In the genomic region with DNA sequence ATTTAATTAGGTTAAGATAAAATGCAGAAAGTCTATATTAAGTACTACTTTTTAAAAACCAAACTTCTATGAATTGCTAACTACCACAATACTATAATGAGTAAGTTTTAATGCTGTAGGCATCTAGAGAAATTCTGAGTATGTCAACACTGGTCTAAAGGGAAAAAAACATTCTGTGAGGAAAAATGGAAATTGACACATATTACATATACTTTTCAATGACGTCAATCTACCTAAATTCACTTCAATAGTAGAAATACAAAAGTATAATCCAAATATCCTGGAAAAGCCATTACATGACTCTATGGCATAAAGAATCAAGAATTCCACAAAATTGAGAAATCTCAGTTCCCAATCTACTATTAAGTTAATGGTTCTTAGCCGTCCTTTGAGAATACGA, we compare ENCODE assay signal across 13 cellular contexts. TPM values are rescaled to one million over a fixed set of nuclear protein-coding genes. Genes with fewer than 3 reads are reported as not detected.
A peak's percentile ranks its signal among the peaks of the same experiment; 100 is the strongest.
DNase-seq lines count a peak whose midpoint lies in the region; ATAC-seq, FAIRE-seq and TF ChIP-seq lines count a peak whose summit lies in the region.
"Had no signal": no experiment of that assay in that cellular context is flagged by ENCODE, and none has a peak within 500 bp of the region (broad histone marks: within the 10 kb centered on the region; RNA-seq: fewer than 3 reads in every experiment).

No MANE protein-coding gene starts in this region.

- TF ChIP-seq CTCF in keratinocyte (optimal IDR thresholded peaks at IDR 0.05 in 1 of 3, IDR thresholded peaks at IDR 0.05 in 1 of 3, conservative IDR thresholded peaks at IDR 0.05 in 1 of 3; ENCODE audit: extremely low read depth in 1 of 3, insufficient read depth in 2 of 3, low read length in 3 of 3) (no peak), thoracic aorta (IDR thresholded peaks at IDR 0.05) (no peak)

- H4K20me1 ChIP-seq in keratinocyte (ENCODE audit: control insufficient read depth, extremely low read depth, insufficient read depth, low read length): no peaks in the 10 kb centered on the region

- H3K9ac ChIP-seq in keratinocyte (ENCODE audit: control insufficient read depth, extremely low read depth, insufficient read depth, low read length): no peak overlapping the region

- H3K4me3 ChIP-seq in keratinocyte (ENCODE audit: control insufficient read depth in 2 of 3, extremely low read depth in 1 of 3, insufficient read depth in 2 of 3, low read depth in 1 of 3, low read length in 3 of 3) (no peak overlapping the region), thoracic aorta (peak overlapping the region; percentile 100)

- H2AFZ ChIP-seq in keratinocyte (ENCODE audit: control insufficient read depth, low read length): no peak overlapping the region

- H3K36me3 ChIP-seq in keratinocyte (ENCODE audit: control insufficient read depth in 2 of 2, extremely low read depth in 1 of 2, insufficient read depth in 2 of 2, low read length in 2 of 2) (no peaks in the 10 kb centered on the region), thoracic aorta (no peaks in the 10 kb centered on the region)

- H3K27ac Mint-ChIP-seq in activated T-cell treated with anti-CD3 and anti-CD28 coated beads, Interleukin-2, amount 50 U/mL, for 24 hours: no peak overlapping the region
- H3K27ac Mint-ChIP-seq in activated T-helper 17 cell treated with anti-CD3 and anti-CD28 coated beads, Interleukin-2, amount 50 U/mL, for 72 hours: no peak overlapping the region
- H3K27ac Mint-ChIP-seq: H9 had no signal

- no peak overlapping the region for H3K27ac ChIP-seq in keratinocyte (ENCODE audit: control insufficient read depth, insufficient read depth, low read length)
- no peak overlapping the region for H3K27ac ChIP-seq in thoracic aorta

- no peaks in the 10 kb centered on the region for H3K27me3 Mint-ChIP-seq in activated T-cell treated with anti-CD3 and anti-CD28 coated beads, Interleukin-2, amount 50 U/mL, for 24 hours
- H3K27me3 Mint-ChIP-seq in activated T-helper 17 cell treated with anti-CD3 and anti-CD28 coated beads, Interleukin-2, amount 50 U/mL, for 72 hours: no peaks in the 10 kb centered on the region

- no peak for ATAC-seq in activated T-helper 17 cell treated with anti-CD3 and anti-CD28 coated beads, Interleukin-2, amount 50 U/mL, for 72 hours (replicated peaks)
- ATAC-seq in thoracic aorta (ENCODE audit: insufficient number of reproducible peaks, low FRiP score, low read depth): no peak

- H3K79me2 ChIP-seq in keratinocyte (ENCODE audit: control insufficient read depth, insufficient read depth, low read length): peaks cover 57% of the 10 kb centered on the region

- no peaks in the 10 kb centered on the region for H3K9me3 ChIP-seq in keratinocyte (ENCODE audit: control insufficient read depth, low read depth, low read length)
- H3K9me3 ChIP-seq in thoracic aorta: no peaks in the 10 kb centered on the region

- peaks cover 9% of the 10 kb centered on the region for H3K4me1 ChIP-seq in keratinocyte (ENCODE audit: control insufficient read depth, extremely low read depth, insufficient read depth, low read length)
- H3K4me1 ChIP-seq in thoracic aorta (ENCODE audit: control insufficient read depth in 1 of 2, low read depth in 2 of 2): peaks cover 21 to 29% of the 10 kb centered on the region in 2 donors

- H3K36me3 Mint-ChIP-seq in activated T-cell treated with anti-CD3 and anti-CD28 coated beads, Interleukin-2, amount 50 U/mL, for 24 hours (ENCODE audit: low read depth): peaks cover 12% of the 10 kb centered on the region
- peaks cover 5% of the 10 kb centered on the region for H3K36me3 Mint-ChIP-seq in activated T-helper 17 cell treated with anti-CD3 and anti-CD28 coated beads, Interleukin-2, amount 50 U/mL, for 72 hours (ENCODE audit: low read depth)

- peaks cover 44% of the 10 kb centered on the region for H3K4me1 Mint-ChIP-seq in activated T-cell treated with anti-CD3 and anti-CD28 coated beads, Interleukin-2, amount 50 U/mL, for 24 hours (ENCODE audit: low read depth)
- peaks cover 13% of the 10 kb centered on the region for H3K4me1 Mint-ChIP-seq in activated T-helper 17 cell treated with anti-CD3 and anti-CD28 coated beads, Interleukin-2, amount 50 U/mL, for 72 hours

- H3K4me2 ChIP-seq in keratinocyte (ENCODE audit: control insufficient read depth, extremely low read depth, insufficient read depth, low read depth, low read length): peak overlapping the region; percentile 79

- dilution Hi-C loops in keratinocyte (cut with MboI; ENCODE audit: extremely low pct_ligation_motif_present, low sequenced_read_pairs): loop anchor here (25.0 kb wide), 1 partner anchor 93 kb away; no protein-coding TSS in a partner anchor

- H3K9me1 ChIP-seq in keratinocyte (ENCODE audit: control insufficient read depth, extremely low read depth, insufficient read depth, low read length): no peaks in the 10 kb centered on the region

- H3K4me3 Mint-ChIP-seq in activated T-cell treated with anti-CD3 and anti-CD28 coated beads, Interleukin-2, amount 50 U/mL, for 24 hours: peak overlapping the region; percentile 91
- H3K4me3 Mint-ChIP-seq in activated T-helper 17 cell treated with anti-CD3 and anti-CD28 coated beads, Interleukin-2, amount 50 U/mL, for 72 hours: peak overlapping the region; percentile 97

- no peak for DNase-seq in activated T-cell treated with anti-CD3 and anti-CD28 coated beads, Interleukin-2, amount 50 U/mL, for 24 hours
- no peak for DNase-seq in activated T-cell treated with anti-CD3 and anti-CD28 coated beads, Interleukin-2, amount 50 U/mL, for 1 hour
- DNase-seq in keratinocyte (ENCODE audit: low read depth, low spot score) (no peak), thoracic aorta (ENCODE audit: low spot score) (no peak), NCI-H1105 treated with DMSO at 0.1 percent for 48 hours (lab: John Stamatoyannopoulos, UW) (no peak), NCI-H2107 treated with DMSO at 0.1 percent for 48 hours (lab: John Stamatoyannopoulos, UW; ENCODE audit: unreplicated experiment) (no peak), GM12891 (ENCODE audit: insufficient read length, low spot score) (no peak)
- DNase-seq: C1 segment of cervical spinal cord, H9, NCI-H526, nucleus accumbens had no signal

- no peak for TF ChIP-seq POLR2A in GM12891 (IDR thresholded peaks at IDR 0.05; ENCODE audit: low read depth, low read length)

- FAIRE-seq in keratinocyte (lab: Jason Lieb, UNC) (no peak), GM12891 (lab: Jason Lieb, UNC) (no peak)
- FAIRE-seq: TTC549 had no signal

- no peaks in the 10 kb centered on the region for H3K27me3 ChIP-seq in keratinocyte (ENCODE audit: control insufficient read depth, extremely low read depth, insufficient read depth, low read length)
- no peaks in the 10 kb centered on the region for H3K27me3 ChIP-seq in thoracic aorta (replicated peaks; ENCODE audit: insufficient read depth)

- H3K9me3 Mint-ChIP-seq in activated T-cell treated with anti-CD3 and anti-CD28 coated beads, Interleukin-2, amount 50 U/mL, for 24 hours: no peaks in the 10 kb centered on the region
- H3K9me3 Mint-ChIP-seq in activated T-helper 17 cell treated with anti-CD3 and anti-CD28 coated beads, Interleukin-2, amount 50 U/mL, for 72 hours: no peaks in the 10 kb centered on the region
- H3K9me3 Mint-ChIP-seq: H9 had no signal

TF ChIP-seq in GM12891, 5 proteins besides CTCF, POLR2A, EP300 and RAD21:
- TF ChIP-seq POLR2AphosphoS5 (IDR thresholded peaks at IDR 0.05; ENCODE audit: low read depth, low read length) (no peak), PAX5 (IDR thresholded peaks at IDR 0.05; ENCODE audit: insufficient read depth, low read length, severe bottlenecking) (no peak), SPI1 (IDR thresholded peaks at IDR 0.05; ENCODE audit: low read depth, low read length) (no peak), POU2F2 (IDR thresholded peaks at IDR 0.05; ENCODE audit: low read depth, low read length) (no peak), TAF1 (IDR thresholded peaks at IDR 0.05; ENCODE audit: low read depth, low read length) (no peak)
TF ChIP-seq in GM12891: peak in this region for 0.

RNA-seq across cellular contexts. Expression of a gene that starts 2.2 kb away (rescaled TPM):
- total RNA-seq in activated T-helper 17 cell treated with anti-CD3 and anti-CD28 coated beads, Interleukin-2, amount 50 U/mL, for 72 hours: 10 to 100 TPM; 20.1 to 40.2 TPM
- 8.5 to 15.4 TPM (median 14.8 TPM) in 3 replicates for polyA plus RNA-seq in keratinocyte
- 18.5 TPM for polyA plus RNA-seq in keratinocyte (2011; ENCODE audit: low read depth)
- polyA plus RNA-seq in keratinocyte (2011; cell fraction: cytosol; rRNA removed): 4.8 and 12.3 TPM in 2 replicates
- polyA plus RNA-seq in keratinocyte (2011; cell fraction: nucleus; rRNA removed): 14.0 and 17.5 TPM in 2 replicates
- 7.2 and 7.5 TPM in 2 replicates for polyA plus RNA-seq in keratinocyte (2012; ENCODE audit: low replicate concordance)
- 15.5 to 37.1 TPM (median 32.3 TPM) in 3 replicates for polyA minus RNA-seq in keratinocyte
- 12.7 TPM for polyA minus RNA-seq in keratinocyte (2011; cell fraction: cytosol; rRNA and poly(A)+ RNA removed)
- 17.1 and 47.3 TPM in 2 replicates for polyA minus RNA-seq in keratinocyte (2011; cell fraction: nucleus; rRNA and poly(A)+ RNA removed)
- total RNA-seq in thoracic aorta: 10 to 100 TPM; 34.9 to 55.2 TPM
- polyA plus RNA-seq in GM12891 (2012; ENCODE audit: low read depth, missing spikeins): 6.6 TPM
